Comparison of ENCODE assay signal across 25 cellular contexts in genomic region chr14:100994082-100994481, GRCh38.
DNase-seq lines count a peak whose midpoint lies in the region; ATAC-seq, FAIRE-seq and TF ChIP-seq lines count a peak whose summit lies in the region.
"Had no signal": no experiment of that assay in that cellular context is flagged by ENCODE, and none has a peak within 500 bp of the region (broad histone marks: within the 10 kb centered on the region; RNA-seq: fewer than 3 reads in every experiment).

No MANE protein-coding gene starts in this region.

- TF ChIP-seq POLR2A in IMR-90 (IDR thresholded peaks at IDR 0.05; ENCODE audit: low read depth, low read length): no peak

- H3K4me3 ChIP-seq in IMR-90 (ENCODE audit: insufficient read depth, low read depth, low read length) (no peak overlapping the region), bronchial epithelial cell (ENCODE audit: low read depth, low read length) (no peak overlapping the region), keratinocyte (ENCODE audit: control insufficient read depth in 2 of 3, extremely low read depth in 1 of 3, insufficient read depth in 2 of 3, low read depth in 1 of 3, low read length in 3 of 3) (no peak overlapping the region)
- H3K4me3 ChIP-seq: heart right ventricle, right atrium auricular region, upper lobe of left lung had no signal

- no peaks in the 10 kb centered on the region for H3K4me1 Mint-ChIP-seq in CD14-positive monocyte
- H3K4me1 Mint-ChIP-seq: activated CD4-positive, alpha-beta T cell treated with anti-CD3 and anti-CD28 coated beads, Interleukin-2, amount 10 ng/mL, durations not matched to agents 7 days and 5 days; activated naive CD8-positive, alpha-beta T cell treated with anti-CD3 and anti-CD28 coated beads for 36 hours; natural killer cell had no signal

- CTCF ChIA-PET in IMR-90 (lab: Yijun Ruan, JAX): interaction anchor here (1.2 kb wide), 1 partner anchor 12 kb away, joined by 3 read pairs; no protein-coding TSS in a partner anchor

- peaks cover 0 to 13% of the 10 kb centered on the region in 2 experiments; a peak in 2 of 4 replicates for H3K79me1 ChIP-seq in IMR-90 (ENCODE audit: low read depth in 1 of 2, low read length in 2 of 2)

- H3K27me3 Mint-ChIP-seq in CD14-positive monocyte (ENCODE audit: low read depth in 3 of 3): peaks cover 2 to 6% (median 5%) of the 10 kb centered on the region in 3 donors

- H3K4me3 Mint-ChIP-seq in CD14-positive monocyte: no peak overlapping the region
- H3K4me3 Mint-ChIP-seq: activated CD4-positive, alpha-beta T cell treated with anti-CD3 and anti-CD28 coated beads, Interleukin-2, amount 10 ng/mL, durations not matched to agents 7 days and 5 days; activated naive CD8-positive, alpha-beta T cell treated with anti-CD3 and anti-CD28 coated beads for 36 hours; natural killer cell; T-helper 1 cell treated with Interleukin-12 subunit alpha and Interleukin-12 subunit beta and Interleukin-4 antibody, amounts not matched to agents 30 μg/mL and 1 μg/mL, for 36 hours had no signal

- intact Hi-C loops in IMR-90 (cut with micrococcal nuclease): no loop called here
- intact Hi-C loops in CD14-positive monocyte (cut with micrococcal nuclease): no loop called here

- H2BK15ac ChIP-seq in IMR-90 (ENCODE audit: low read depth, low read length): no peak overlapping the region

- H3K18ac ChIP-seq in IMR-90 (ENCODE audit: low read depth, low read length): no peak overlapping the region

- H3K56ac ChIP-seq in IMR-90 (ENCODE audit: extremely low read depth, insufficient read depth, low read length): no peak overlapping the region

- BruUV-seq in IMR-90 (replicated peaks; lab: Mats Ljungman, UMichigan): no TSS peak

- WGBS in IMR-90 (ENCODE audit: extremely low coverage in 2 of 2, insufficient read length in 1 of 2), 2 experiments: 68% methylated on average over 4 of the region's 5 CpGs; no CpG with 5 or more reads in 1 of the 2 experiments

- H3K14ac ChIP-seq in IMR-90 (replicated peaks; ENCODE audit: low read depth, low read length): 0 out of 2 replicates have a peak overlapping the region, but pooled peaks have one; percentile 29

- no peaks in the 10 kb centered on the region for H3K27me3 ChIP-seq in IMR-90 (ENCODE audit: control insufficient read depth, insufficient read depth, low read length)
- H3K27me3 ChIP-seq in bronchial epithelial cell (ENCODE audit: control insufficient read depth, insufficient read depth, low read length): no peaks in the 10 kb centered on the region
- no peaks in the 10 kb centered on the region for H3K27me3 ChIP-seq in keratinocyte (ENCODE audit: control insufficient read depth, extremely low read depth, insufficient read depth, low read length)
- H3K27me3 ChIP-seq: heart right ventricle, right atrium auricular region, upper lobe of left lung had no signal

- H2AK9ac ChIP-seq in IMR-90 (replicated peaks; ENCODE audit: low read depth, low read length, poor library complexity): no peak overlapping the region

- H3K9me3 ChIP-seq in IMR-90 (ENCODE audit: control insufficient read depth, insufficient read depth, low read length): no peaks in the 10 kb centered on the region
- H3K9me3 ChIP-seq in keratinocyte (ENCODE audit: control insufficient read depth, low read depth, low read length): no peaks in the 10 kb centered on the region
- H3K9me3 ChIP-seq: right atrium auricular region, upper lobe of left lung had no signal

- H3K27ac Mint-ChIP-seq in CD14-positive monocyte: no peak overlapping the region
- H3K27ac Mint-ChIP-seq: activated CD4-positive, alpha-beta T cell treated with anti-CD3 and anti-CD28 coated beads, Interleukin-2, amount 10 ng/mL, durations not matched to agents 7 days and 5 days; activated naive CD8-positive, alpha-beta T cell treated with anti-CD3 and anti-CD28 coated beads for 36 hours; activated T-helper 2 cell treated with anti-CD3 and anti-CD28 coated beads, Interferon-gamma antibody, Interleukin-2, Interleukin-4, amounts not matched to agents 10 μg/mL and 5 μg/mL and 100 μg/mL, durations not matched to agents 14 hours and 24 hours and 36 hours; natural killer cell; T-helper 1 cell treated with Interleukin-12 subunit alpha and Interleukin-12 subunit beta and Interleukin-4 antibody, amounts not matched to agents 30 μg/mL and 1 μg/mL, for 36 hours had no signal

- POLR2A ChIA-PET in IMR-90 (lab: Charles Lee; ENCODE audit: unreplicated experiment): no interaction called here

- dilution Hi-C loops in IMR-90 (cut with HindIII; ENCODE audit: low sequenced_read_pairs, unreplicated experiment): no loop called here
- dilution Hi-C loops in keratinocyte (cut with MboI; ENCODE audit: extremely low pct_ligation_motif_present, low sequenced_read_pairs): no loop called here

- no peaks in the 10 kb centered on the region for H3K79me2 ChIP-seq in keratinocyte (ENCODE audit: control insufficient read depth, insufficient read depth, low read length)

- no peak overlapping the region for H2BK120ac ChIP-seq in IMR-90 (ENCODE audit: low read depth, low read length)

- TF ChIP-seq CTCF in IMR-90 (conservative IDR thresholded peaks at IDR 0.05; ENCODE audit: low read depth, low read length): no peak
- TF ChIP-seq CTCF in bronchial epithelial cell (IDR thresholded peaks at IDR 0.05; ENCODE audit: insufficient read depth, low read length, severe bottlenecking): no peak
- no peak for TF ChIP-seq CTCF in keratinocyte (optimal IDR thresholded peaks at IDR 0.05 in 1 of 3, IDR thresholded peaks at IDR 0.05 in 1 of 3, conservative IDR thresholded peaks at IDR 0.05 in 1 of 3; ENCODE audit: extremely low read depth in 1 of 3, insufficient read depth in 2 of 3, low read length in 3 of 3)
- no peak for TF ChIP-seq CTCF in CD14-positive monocyte (IDR thresholded peaks at IDR 0.05)

- ATAC-seq in IMR-90 (ENCODE audit: low read depth): no peak
- no peak for ATAC-seq in GM18511 (IDR thresholded peaks at IDR 0.05; ENCODE audit: unreplicated experiment)
- ATAC-seq: left lobe of liver, natural killer cell had no signal

- H3K9ac ChIP-seq in IMR-90 (ENCODE audit: low read depth, low read length) (no peak overlapping the region), keratinocyte (ENCODE audit: control insufficient read depth, extremely low read depth, insufficient read depth, low read length) (no peak overlapping the region)

- H4K20me1 ChIP-seq in IMR-90 (ENCODE audit: insufficient read depth, low read length) (peaks cover 11% of the 10 kb centered on the region; the same call in 1 of the 2 replicates), keratinocyte (ENCODE audit: control insufficient read depth, extremely low read depth, insufficient read depth, low read length) (no peaks in the 10 kb centered on the region)

- H3K9me3 Mint-ChIP-seq in CD14-positive monocyte: peaks cover 0 to 6% (median 2%) of the 10 kb centered on the region in 7 donors
- H3K9me3 Mint-ChIP-seq: activated CD4-positive, alpha-beta T cell treated with anti-CD3 and anti-CD28 coated beads, Interleukin-2, amount 10 ng/mL, durations not matched to agents 7 days and 5 days; activated naive CD8-positive, alpha-beta T cell treated with anti-CD3 and anti-CD28 coated beads for 36 hours; activated T-helper 2 cell treated with anti-CD3 and anti-CD28 coated beads, Interferon-gamma antibody, Interleukin-2, Interleukin-4, amounts not matched to agents 10 μg/mL and 5 μg/mL and 100 μg/mL, durations not matched to agents 14 hours and 24 hours and 36 hours; natural killer cell; T-helper 1 cell treated with Interleukin-12 subunit alpha and Interleukin-12 subunit beta and Interleukin-4 antibody, amounts not matched to agents 30 μg/mL and 1 μg/mL, for 36 hours had no signal

- no peak overlapping the region for H2BK5ac ChIP-seq in IMR-90 (ENCODE audit: low read depth, low read length, poor library complexity, severe bottlenecking)

- in situ Hi-C loops in IMR-90 (cut with MboI; ENCODE audit: low sequenced_read_pairs): no loop called here

- no peak overlapping the region for H3K23ac ChIP-seq in IMR-90 (ENCODE audit: low read depth, low read length)

- 0 out of 2 replicates have a peak, but pooled peaks cover 3% of the 10 kb centered on the region for H3K9me1 ChIP-seq in IMR-90 (ENCODE audit: insufficient read depth, low read length)
- no peaks in the 10 kb centered on the region for H3K9me1 ChIP-seq in keratinocyte (ENCODE audit: control insufficient read depth, extremely low read depth, insufficient read depth, low read length)

- no peak overlapping the region for H4K91ac ChIP-seq in IMR-90 (ENCODE audit: insufficient read depth, low read depth, low read length)

- H3K36me3 Mint-ChIP-seq in CD14-positive monocyte: no peaks in the 10 kb centered on the region
- H3K36me3 Mint-ChIP-seq: activated naive CD8-positive, alpha-beta T cell treated with anti-CD3 and anti-CD28 coated beads for 36 hours; natural killer cell had no signal

- H2AK5ac ChIP-seq in IMR-90 (ENCODE audit: low read depth, low read length): no peak overlapping the region

- no peak overlapping the region for H3K4ac ChIP-seq in IMR-90 (ENCODE audit: low read depth, low read length)

- H3K4me1 ChIP-seq in IMR-90 (ENCODE audit: control insufficient read depth, insufficient read depth, low read length) (peaks cover 2% of the 10 kb centered on the region; the same call in 1 of the 2 replicates), keratinocyte (ENCODE audit: control insufficient read depth, extremely low read depth, insufficient read depth, low read length) (peaks cover 12% of the 10 kb centered on the region)
- H3K4me1 ChIP-seq: heart right ventricle, right atrium auricular region, upper lobe of left lung had no signal

- FAIRE-seq in bronchial epithelial cell (lab: Jason Lieb, UNC) (no peak), keratinocyte (lab: Jason Lieb, UNC) (no peak)

- H2AFZ ChIP-seq in IMR-90 (replicated peaks; ENCODE audit: low read length, poor library complexity) (no peak overlapping the region), keratinocyte (ENCODE audit: control insufficient read depth, low read length) (no peak overlapping the region)

- no peak overlapping the region for H2BK20ac ChIP-seq in IMR-90 (ENCODE audit: low read depth, low read length)

- no peak overlapping the region for H3K4me2 ChIP-seq in IMR-90 (ENCODE audit: low read depth, low read length)
- no peak overlapping the region for H3K4me2 ChIP-seq in keratinocyte (ENCODE audit: control insufficient read depth, extremely low read depth, insufficient read depth, low read depth, low read length)

- no peak overlapping the region for H4K8ac ChIP-seq in IMR-90 (ENCODE audit: low read depth in 2 of 2, low read length in 2 of 2)

- H3K36me3 ChIP-seq in IMR-90 (ENCODE audit: control insufficient read depth, insufficient read depth, low read length): peaks cover 11% of the 10 kb centered on the region
- no peaks in the 10 kb centered on the region for H3K36me3 ChIP-seq in bronchial epithelial cell (ENCODE audit: control insufficient read depth, insufficient read depth, low read length)
- H3K36me3 ChIP-seq in keratinocyte (ENCODE audit: control insufficient read depth in 2 of 2, extremely low read depth in 1 of 2, insufficient read depth in 2 of 2, low read length in 2 of 2): no peaks in the 10 kb centered on the region
- H3K36me3 ChIP-seq: heart right ventricle, right atrium auricular region, upper lobe of left lung had no signal

- DNase-seq in COLO829 (ENCODE audit: low spot score) (peak; percentile 40), IMR-90 (peak; percentile 54), bronchial epithelial cell (ENCODE audit: low read depth) (peak; percentile 68), keratinocyte (ENCODE audit: low read depth, low spot score) (no peak), NCI-H1436 (lab: John Stamatoyannopoulos, UW) (no peak), SKM-1 treated with dmso at 0.1 percent for 144 hours (lab: John Stamatoyannopoulos, UW; ENCODE audit: unreplicated experiment) (no peak), CD14-positive monocyte (ENCODE audit: low spot score) (no peak)
- DNase-seq: activated CD4-positive, alpha-beta T cell treated with anti-CD3 and anti-CD28 coated beads, Interleukin-2, amount 10 ng/mL, durations not matched to agents 7 days and 5 days; activated CD8-positive, alpha-beta memory T cell treated with anti-CD3 and anti-CD28 coated beads, Interleukin-2, amount 50 U/mL, for 4 hours; activated naive CD8-positive, alpha-beta T cell treated with anti-CD3 and anti-CD28 coated beads for 36 hours; heart right ventricle; natural killer cell; NCI-H1105 treated with DMSO at 0.1 percent for 48 hours; NCI-H2081; NCI-H345; OCI-M1; stimulated activated CD4-positive, alpha-beta T cell treated with anti-CD3 and anti-CD28 coated beads, Interleukin-12 subunit alpha, Interleukin-12 subunit beta, amount 100 ng/mL, for 4 hours; stimulated activated CD4-positive, alpha-beta T cell treated with anti-CD3 and anti-CD28 coated beads, Interleukin-4, amount 100 ng/mL, for 4 hours; upper lobe of left lung had no signal

- TF ChIP-seq RAD21 in IMR-90 (IDR thresholded peaks at IDR 0.05; ENCODE audit: low read length): no peak

- H4K5ac ChIP-seq in IMR-90 (ENCODE audit: low read depth, low read length): no peak overlapping the region

- H3K27ac ChIP-seq in IMR-90 (ENCODE audit: insufficient read depth, low read length) (no peak overlapping the region), keratinocyte (ENCODE audit: control insufficient read depth, insufficient read depth, low read length) (peak overlapping the region; percentile 26)
- H3K27ac ChIP-seq: heart right ventricle, right atrium auricular region, upper lobe of left lung, VCaP had no signal

Comparison
In these comparisons a context has a peak if more than half of its experiments do, and no peak if none do; other contexts are left out.
1. DNase-seq: peak in COLO829 (single experiment), IMR-90 (single experiment) and bronchial epithelial cell (single experiment); none in keratinocyte (single experiment), NCI-H1436 (single experiment), SKM-1 treated with dmso at 0.1 percent for 144 hours (single experiment) and CD14-positive monocyte (single experiment).